ENCODE assay signal across 22 cellular contexts in the genomic region with DNA sequence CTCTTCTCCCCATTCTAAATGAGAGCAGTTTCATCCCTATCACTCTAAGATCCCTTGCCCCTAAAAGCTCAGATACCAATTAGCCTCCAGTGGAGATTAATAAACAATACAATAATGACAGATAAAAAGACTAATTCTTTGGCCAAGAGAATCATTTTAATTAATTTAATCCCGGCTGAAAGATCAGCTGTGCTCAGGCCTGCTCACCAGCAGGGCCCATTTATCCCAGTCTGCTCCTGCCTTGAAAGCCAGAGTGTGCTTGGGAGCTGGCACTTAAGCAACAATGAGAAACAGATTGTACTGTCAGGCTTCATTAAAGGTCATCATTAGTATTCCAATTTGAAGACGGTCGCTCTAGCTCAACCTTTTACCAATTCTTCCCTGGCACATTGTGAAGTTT. TPM values are rescaled to one million over a fixed set of nuclear protein-coding genes. Genes with fewer than 3 reads are reported as not detected.
DNase-seq lines count a peak whose midpoint lies in the region; ATAC-seq and TF ChIP-seq lines count a peak whose summit lies in the region.
"Had no signal": no experiment of that assay in that cellular context is flagged by ENCODE, and none has a peak within 500 bp of the region (broad histone marks: within the 10 kb centered on the region; RNA-seq: fewer than 3 reads in every experiment).

No MANE protein-coding gene starts in this region.

- no peak for TF ChIP-seq POLR2A in gastrocnemius medialis (IDR thresholded peaks at IDR 0.05)

- H3F3A ChIP-seq in SK-N-SH (replicated peaks; ENCODE audit: insufficient read depth) (no peaks in the 10 kb centered on the region), neural progenitor cell (ENCODE audit: low read depth) (peaks cover 33% of the 10 kb centered on the region)

- H3K4me1 Mint-ChIP-seq in neural progenitor cell: peaks cover 12% of the 10 kb centered on the region

- H3K27ac Mint-ChIP-seq in neural progenitor cell: no peak overlapping the region
- H3K27ac Mint-ChIP-seq: CD4-positive, alpha-beta T cell; HFFc6 had no signal

- intact Hi-C loops in gastrocnemius medialis (cut with DNase I; ENCODE audit: low total_unique reads): no loop called here

- WGBS in SK-N-SH (ENCODE audit: low lambda C conversion rate): 0% methylated on average over 3 of the region's 3 CpGs

- POLR2A ChIA-PET in SK-N-SH (lab: Yijun Ruan, JAX): interaction anchor here (0.9 kb wide), 1 partner anchor 166 kb away, joined by 4 read pairs; no protein-coding TSS in a partner anchor

- H3K79me2 ChIP-seq in SK-N-SH (ENCODE audit: insufficient read depth) (no peaks in the 10 kb centered on the region), neural progenitor cell (ENCODE audit: low read depth) (no peaks in the 10 kb centered on the region)

- no peak overlapping the region for H3K9ac ChIP-seq in SK-N-SH
- H3K9ac ChIP-seq in neural progenitor cell: no peak overlapping the region
- H3K9ac ChIP-seq: BLaER1 had no signal

- no peaks in the 10 kb centered on the region for H3K9me3 ChIP-seq in SK-N-SH
- no peaks in the 10 kb centered on the region for H3K9me3 ChIP-seq in neural progenitor cell (ENCODE audit: low read depth)
- no peaks in the 10 kb centered on the region for H3K9me3 ChIP-seq in HAP-1
- no peaks in the 10 kb centered on the region for H3K9me3 ChIP-seq in gastrocnemius medialis
- H3K9me3 ChIP-seq: BLaER1 had no signal

- no peak overlapping the region for H3K4me3 Mint-ChIP-seq in neural progenitor cell
- H3K4me3 Mint-ChIP-seq: CD4-positive, alpha-beta T cell; HFFc6 had no signal

- H3K36me3 ChIP-seq in SK-N-SH (replicated peaks in 1 of 2; ENCODE audit: control insufficient read depth in 1 of 2, insufficient read depth in 2 of 2, low read length in 1 of 2): no peaks in the 10 kb centered on the region
- H3K36me3 ChIP-seq in neural progenitor cell: no peaks in the 10 kb centered on the region
- no peaks in the 10 kb centered on the region for H3K36me3 ChIP-seq in HAP-1 (replicated peaks)
- H3K36me3 ChIP-seq in gastrocnemius medialis: no peaks in the 10 kb centered on the region
- H3K36me3 ChIP-seq: BLaER1 had no signal

- H3K4me1 ChIP-seq in SK-N-SH (ENCODE audit: control insufficient read depth in 1 of 2, insufficient read depth in 2 of 2, low read depth in 1 of 2, low read length in 1 of 2) (peaks cover 0 to 8% of the 10 kb centered on the region in 2 experiments; a peak in 2 of 4 replicates), neural progenitor cell (peaks cover 34% of the 10 kb centered on the region), HAP-1 (no peaks in the 10 kb centered on the region), gastrocnemius medialis (no peaks in the 10 kb centered on the region)

- DNase-seq in G401 (ENCODE audit: low spot score): peak; percentile 62
- DNase-seq in NCI-H446 (lab: John Stamatoyannopoulos, UW): peak; percentile 80 to 85
- peak; percentile 60 for DNase-seq in SK-N-SH
- DNase-seq in neural progenitor cell (ENCODE audit: low spot score): peak; percentile 43
- DNase-seq in HAP-1 (ENCODE audit: low spot score in 2 of 2): no peak
- no peak for DNase-seq in gastrocnemius medialis
- DNase-seq: CD4-positive, alpha-beta T cell; COR-L47; GDM1; H7; HFFc6; NCI-H1092; NCI-H1436; NCI-H2029 treated with DMSO at 0.1 percent for 48 hours; NCI-H510A; T-helper 2 cell had no signal

- H3K9me3 Mint-ChIP-seq in neural progenitor cell: peaks cover 11% of the 10 kb centered on the region
- H3K9me3 Mint-ChIP-seq: CD4-positive, alpha-beta T cell; HFFc6 had no signal

- CTCF ChIA-PET in SK-N-SH (lab: Yijun Ruan, JAX): interaction anchor here (0.8 to 2.2 kb wide), 7 partner anchors 9 to 283 kb away, joined by 3 to 22 read pairs (median 4); no protein-coding TSS in a partner anchor

- H3K36me3 Mint-ChIP-seq in neural progenitor cell: no peaks in the 10 kb centered on the region

- H2AFZ ChIP-seq in SK-N-SH (ENCODE audit: low read depth): no peak overlapping the region
- no peak overlapping the region for H2AFZ ChIP-seq in neural progenitor cell (replicated peaks)

- TF ChIP-seq CTCF in SK-N-SH (IDR thresholded peaks at IDR 0.05) (no peak), neural progenitor cell (IDR thresholded peaks at IDR 0.05) (no peak), gastrocnemius medialis (IDR thresholded peaks at IDR 0.05 in 4 of 5, conservative IDR thresholded peaks at IDR 0.05 in 1 of 5) (no peak)

- in situ Hi-C loops in G401 (cut with HindIII; ENCODE audit: low sequenced_read_pairs): no loop called here
- in situ Hi-C loops in HAP-1 (cut with MboI; ENCODE audit: low sequenced_read_pairs): no loop called here
- in situ Hi-C loops in gastrocnemius medialis (cut with MboI; ENCODE audit: low sequenced_read_pairs in 4 of 4): loop anchor here in 2 of 4 donors (25.0 kb wide), 2 partner anchors 365 to 390 kb away; no protein-coding TSS in a partner anchor

- H4K20me1 ChIP-seq in SK-N-SH (ENCODE audit: insufficient read depth) (no peaks in the 10 kb centered on the region), neural progenitor cell (ENCODE audit: low read depth) (no peaks in the 10 kb centered on the region)
- H4K20me1 ChIP-seq: BLaER1 had no signal

- H3K4me3 ChIP-seq in SK-N-SH (ENCODE audit: low read depth in 2 of 2, low read length in 1 of 2): no peak overlapping the region
- no peak overlapping the region for H3K4me3 ChIP-seq in neural progenitor cell
- H3K4me3 ChIP-seq in HAP-1: no peak overlapping the region
- H3K4me3 ChIP-seq in gastrocnemius medialis: no peak overlapping the region
- H3K4me3 ChIP-seq: BLaER1, K562 had no signal

- no peak for TF ChIP-seq RAD21 in SK-N-SH (IDR thresholded peaks at IDR 0.05; ENCODE audit: low read length)

- ATAC-seq in HG03045 (IDR thresholded peaks at IDR 0.05; ENCODE audit: unreplicated experiment) (no peak), gastrocnemius medialis (no peak)
- ATAC-seq: HepG2, K562, Right ventricle myocardium inferior had no signal

- no peaks in the 10 kb centered on the region for H3K9me2 ChIP-seq in SK-N-SH

- peaks cover 10% of the 10 kb centered on the region for H3K27me3 Mint-ChIP-seq in neural progenitor cell (ENCODE audit: insufficient read depth, low read depth)

- H3K27ac ChIP-seq in SK-N-SH (ENCODE audit: low read depth in 2 of 2, low read length in 1 of 2) (peak overlapping the region in 1 of 2 experiments; percentile 28; a peak in 2 of 4 replicates), neural progenitor cell (peak overlapping the region; percentile 65), gastrocnemius medialis (no peak overlapping the region)
- H3K27ac ChIP-seq: BLaER1, HL-60 had no signal

- peak in 1 of 2 experiments; percentile 89; a peak in 2 of 4 replicates for TF ChIP-seq EP300 in SK-N-SH (IDR thresholded peaks at IDR 0.05; ENCODE audit: borderline replicate concordance in 1 of 2, low read depth in 1 of 2, low read length in 1 of 2)

- no peaks in the 10 kb centered on the region for H3K27me3 ChIP-seq in SK-N-SH (ENCODE audit: insufficient read depth)
- no peaks in the 10 kb centered on the region for H3K27me3 ChIP-seq in neural progenitor cell
- peaks cover 7% of the 10 kb centered on the region for H3K27me3 ChIP-seq in HAP-1 (ENCODE audit: low read depth)
- H3K27me3 ChIP-seq in gastrocnemius medialis: no peaks in the 10 kb centered on the region
- H3K27me3 ChIP-seq: BLaER1 had no signal

- H3K4me2 ChIP-seq in SK-N-SH (no peak overlapping the region), neural progenitor cell (peak overlapping the region; percentile 21)
- H3K4me2 ChIP-seq: BLaER1 had no signal

TF ChIP-seq in SK-N-SH, 30 proteins besides CTCF, POLR2A, EP300 and RAD21:
- TF ChIP-seq GATA2 (CRISPR knock-in tag; IDR thresholded peaks at IDR 0.05) (peak; percentile 46), TCF12 (IDR thresholded peaks at IDR 0.05) (peak; percentile 40), MXI1 (IDR thresholded peaks at IDR 0.05; ENCODE audit: low read depth, low read length) (peak; percentile 33; the same call in 1 of the 2 replicates), RCOR1 (IDR thresholded peaks at IDR 0.05; ENCODE audit: low read length) (peak; percentile 15; the same call in 1 of the 2 replicates), CHD2 (IDR thresholded peaks at IDR 0.05; ENCODE audit: low read length, partially characterized antibody) (no peak)

RNA-seq across cellular contexts. Expression of gene HTATIP2, which starts 36.1 kb away (rescaled TPM):
- total RNA-seq in G401 (2014; rRNA removed; shearing (Covaris generic)): not detected in 2 replicates
- polyA plus RNA-seq in SK-N-SH (2012; rRNA removed): not detected in 2 replicates
- not detected in 2 replicates for polyA plus RNA-seq in SK-N-SH (2012; cell fraction: cytosol; rRNA removed)
- not detected in 2 replicates for polyA plus RNA-seq in SK-N-SH (2012; cell fraction: nucleus; rRNA removed)
- total RNA-seq in neural progenitor cell (ENCODE audit: low replicate concordance) (18.3 and 25.3 TPM in 2 replicates), gastrocnemius medialis (10 to 100 TPM; 61.6 to 87.2 (median 75.8) TPM)
- total RNA-seq: HepG2 had no signal
- polyA plus RNA-seq: HepG2 had no signal

Comparison
In these comparisons a context has a peak if more than half of its experiments do, and no peak if none do; other contexts are left out.
1. DNase-seq: peak in G401 (single experiment), NCI-H446 (2 of 2), SK-N-SH (single experiment) and neural progenitor cell (single experiment); none in HAP-1 (0 of 2) and gastrocnemius medialis (0 of 2).
2. RNA of gene HTATIP2, which starts 36.1 kb away (total RNA-seq): 61.6 to 87.2 TPM in gastrocnemius medialis and 18.3 to 25.3 TPM in neural progenitor cell; not detected in G401; every median in the first group is over 10 times any median in the second.